In the genomic region with DNA sequence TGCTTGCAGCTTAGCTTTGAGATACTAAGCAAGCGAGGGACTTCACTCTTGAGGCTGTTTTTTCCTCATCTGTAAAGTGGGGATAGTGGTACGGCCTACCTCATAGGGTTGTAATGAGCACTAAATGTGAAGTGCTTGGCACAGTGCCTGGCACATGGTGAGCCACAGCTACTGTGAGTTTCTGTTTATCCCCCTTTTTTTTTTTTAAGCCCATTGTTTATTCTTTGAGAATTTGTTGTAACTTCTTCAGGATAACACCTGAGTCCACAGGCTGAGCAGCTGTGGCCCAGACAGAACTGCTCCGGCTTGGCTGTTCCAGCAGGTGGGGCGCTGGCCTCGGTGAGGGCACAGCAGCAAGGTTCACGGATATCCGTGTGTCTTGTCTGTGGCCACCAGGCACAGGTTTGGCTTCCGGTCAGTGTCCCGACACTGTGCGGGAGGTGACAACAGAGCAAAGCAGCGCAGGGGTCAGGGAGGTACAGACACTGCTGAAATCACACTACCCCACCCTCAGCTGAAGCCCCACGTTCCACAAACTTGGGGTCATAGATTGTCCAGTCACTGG, we compare ENCODE assay signal across 16 cellular contexts. TPM values are rescaled to one million over a fixed set of nuclear protein-coding genes. Genes with fewer than 3 reads are reported as not detected.
DNase-seq lines count a peak whose midpoint lies in the region; ATAC-seq and TF ChIP-seq lines count a peak whose summit lies in the region.
"Had no signal": no experiment of that assay in that cellular context is flagged by ENCODE, and none has a peak within 500 bp of the region (broad histone marks: within the 10 kb centered on the region; RNA-seq: fewer than 3 reads in every experiment).

No MANE protein-coding gene starts in this region.

- WGBS in esophagus squamous epithelium, 2 donors = 80 to 95% methylated on average over 2 to 12 of the region's 12 CpGs
- WGBS in thyroid gland, 2 donors = 91% methylated on average over 11 to 12 of the region's 12 CpGs

- H3K9me3 ChIP-seq in esophagus squamous epithelium (no peaks in the 10 kb centered on the region), thyroid gland (no peaks in the 10 kb centered on the region), SJCRH30 (replicated peaks) (no peaks in the 10 kb centered on the region)

- peaks cover 74% of the 10 kb centered on the region for H3K36me3 Mint-ChIP-seq in activated CD4-positive, alpha-beta T cell treated with anti-CD3 and anti-CD28 coated beads for 36 hours (ENCODE audit: low read depth)
- peaks cover 66% of the 10 kb centered on the region for H3K36me3 Mint-ChIP-seq in WTC11

- no peak for ATAC-seq in activated CD4-positive, alpha-beta T cell treated with anti-CD3 and anti-CD28 coated beads for 36 hours
- no peak for ATAC-seq in WTC11
- ATAC-seq in HG03460 (IDR thresholded peaks at IDR 0.05; ENCODE audit: unreplicated experiment) = no peak
- ATAC-seq: activated T-cell treated with anti-CD3 and anti-CD28 coated beads, Interleukin-2, amount 50 U/mL, for 4 hours; left ventricle myocardium superior had no signal

- H3K4me3 ChIP-seq in esophagus squamous epithelium (no peak overlapping the region), thyroid gland (replicated peaks in 1 of 3) (no peak overlapping the region), SJCRH30 (no peak overlapping the region)
- H3K4me3 ChIP-seq: GM23248, skin epidermis had no signal

- no peaks in the 10 kb centered on the region for H3K9me3 Mint-ChIP-seq in activated CD4-positive, alpha-beta T cell treated with anti-CD3 and anti-CD28 coated beads for 36 hours (ENCODE audit: low read depth)
- no peaks in the 10 kb centered on the region for H3K9me3 Mint-ChIP-seq in WTC11
- H3K9me3 Mint-ChIP-seq: activated T-cell treated with anti-CD3 and anti-CD28 coated beads, Interleukin-2, amount 50 U/mL, for 4 hours; type B pancreatic cell had no signal

- H3K36me3 ChIP-seq in esophagus squamous epithelium (peaks cover 9 to 66% (median 15%) of the 10 kb centered on the region in 3 donors), thyroid gland (peaks cover 16 to 23% of the 10 kb centered on the region in 2 donors), SJCRH30 (peaks cover 67% of the 10 kb centered on the region)

- H3K27ac Mint-ChIP-seq in activated CD4-positive, alpha-beta T cell treated with anti-CD3 and anti-CD28 coated beads for 36 hours = peak overlapping the region; percentile 76
- H3K27ac Mint-ChIP-seq in WTC11 = peak overlapping the region; percentile 9; the same call in 1 of the 2 replicates

- peak; percentile 6 for DNase-seq in activated CD4-positive, alpha-beta T cell treated with anti-CD3 and anti-CD28 coated beads for 36 hours
- no peak for DNase-seq in activated CD4-positive, alpha-beta T cell treated with anti-CD3 and anti-CD28 coated beads, Interleukin-2, amount 50 U/mL, for 4 hours
- DNase-seq in WTC11 (ENCODE audit: low spot score) (no peak), esophagus squamous epithelium (lab: John Stamatoyannopoulos, UW) (no peak), thyroid gland (peak in 1 of 2 donors; percentile 54), COLO668 (lab: John Stamatoyannopoulos, UW; ENCODE audit: unreplicated experiment) (no peak), SJCRH30 (no peak)
- DNase-seq: ACHN; activated T-cell treated with anti-CD3 and anti-CD28 coated beads, Interleukin-2, amount 50 U/mL, for 4 hours; GM23248; left ventricle myocardium superior; NCI-H1092 treated with DMSO at 0.1 percent for 48 hours; NCI-H510A had no signal

- TF ChIP-seq CTCF in WTC11 (IDR thresholded peaks at IDR 0.05) = no peak
- TF ChIP-seq CTCF in esophagus squamous epithelium (IDR thresholded peaks at IDR 0.05) = no peak
- TF ChIP-seq CTCF in thyroid gland (IDR thresholded peaks at IDR 0.05) = no peak

- no peak overlapping the region for H3K4me3 Mint-ChIP-seq in activated CD4-positive, alpha-beta T cell treated with anti-CD3 and anti-CD28 coated beads for 36 hours
- H3K4me3 Mint-ChIP-seq in WTC11 = no peak overlapping the region
- H3K4me3 Mint-ChIP-seq: activated T-cell treated with anti-CD3 and anti-CD28 coated beads, Interleukin-2, amount 50 U/mL, for 4 hours; type B pancreatic cell had no signal

- H3K4me1 ChIP-seq in esophagus squamous epithelium = peaks cover 9 to 52% (median 15%) of the 10 kb centered on the region in 3 donors
- H3K4me1 ChIP-seq in thyroid gland = peaks cover 23 to 24% of the 10 kb centered on the region in 2 donors
- no peaks in the 10 kb centered on the region for H3K4me1 ChIP-seq in SJCRH30

- no peak for TF ChIP-seq POLR2A in esophagus squamous epithelium (IDR thresholded peaks at IDR 0.05)
- no peak for TF ChIP-seq POLR2A in thyroid gland (IDR thresholded peaks at IDR 0.05)

- H3K27me3 ChIP-seq in esophagus squamous epithelium (no peaks in the 10 kb centered on the region), thyroid gland (no peaks in the 10 kb centered on the region), SJCRH30 (no peaks in the 10 kb centered on the region)

- CTCF ChIA-PET in activated CD4-positive, alpha-beta T cell treated with anti-CD3 and anti-CD28 coated beads for 36 hours (lab: Charles Lee) = interaction anchor here (0.7 to 1.3 kb wide), 3 partner anchors 27 to 546 kb away, joined by 3 to 4 read pairs (median 3); no protein-coding TSS in a partner anchor
- CTCF ChIA-PET in WTC11 (lab: Charles Lee) = interaction anchor here (1.1 kb wide), 1 partner anchor 10 kb away, joined by 3 read pairs; the partner anchor contains the start of gene AEN

- intact Hi-C loops in activated CD4-positive, alpha-beta T cell treated with anti-CD3 and anti-CD28 coated beads for 36 hours (cut with DNase I, micrococcal nuclease) = no loop called here
- intact Hi-C loops in esophagus squamous epithelium (cut with DNase I) = no loop called here
- intact Hi-C loops in thyroid gland (cut with DNase I) = no loop called here

- POLR2A ChIA-PET in activated CD4-positive, alpha-beta T cell treated with anti-CD3 and anti-CD28 coated beads for 36 hours (lab: Charles Lee) = interaction anchor here (0.7 kb wide), 1 partner anchor 10 kb away, joined by 3 read pairs; no protein-coding TSS in a partner anchor
- POLR2A ChIA-PET in WTC11 (lab: Charles Lee) = interaction anchor here (0.6 kb wide), 2 partner anchors 21 to 1520 kb away, joined by 3 to 4 read pairs; no protein-coding TSS in a partner anchor

- peaks cover 92% of the 10 kb centered on the region for H3K4me1 Mint-ChIP-seq in activated CD4-positive, alpha-beta T cell treated with anti-CD3 and anti-CD28 coated beads for 36 hours
- peaks cover 33% of the 10 kb centered on the region for H3K4me1 Mint-ChIP-seq in WTC11

- no peaks in the 10 kb centered on the region for H3K27me3 Mint-ChIP-seq in activated CD4-positive, alpha-beta T cell treated with anti-CD3 and anti-CD28 coated beads for 36 hours
- no peaks in the 10 kb centered on the region for H3K27me3 Mint-ChIP-seq in WTC11 (ENCODE audit: low read depth)
- H3K27me3 Mint-ChIP-seq: type B pancreatic cell had no signal

- H3K27ac ChIP-seq in esophagus squamous epithelium (peak overlapping the region in 3 of 4 donors; percentile 57 to 72 (median 65)), thyroid gland (peak overlapping the region; percentile 8 to 79 (median 73)), SJCRH30 (no peak overlapping the region)

TF ChIP-seq in WTC11, 78 proteins besides CTCF, POLR2A, EP300 and RAD21 (continues in another document):
- TF ChIP-seq TP53 (CRISPR knock-in tag; IDR thresholded peaks at IDR 0.05) (no peak), SMAD4 (CRISPR knock-in tag; IDR thresholded peaks at IDR 0.05) (no peak), FOXP1 (CRISPR knock-in tag; IDR thresholded peaks at IDR 0.05; ENCODE audit: borderline replicate concordance) (no peak), ZBTB21 (CRISPR knock-in tag; IDR thresholded peaks at IDR 0.05; ENCODE audit: borderline replicate concordance) (no peak), USF1 (CRISPR knock-in tag; IDR thresholded peaks at IDR 0.05) (no peak), GABPB1 (CRISPR knock-in tag; IDR thresholded peaks at IDR 0.05) (no peak), ATF3 (CRISPR knock-in tag; conservative IDR thresholded peaks at IDR 0.05) (no peak)
- TF ChIP-seq, protein P1, sequence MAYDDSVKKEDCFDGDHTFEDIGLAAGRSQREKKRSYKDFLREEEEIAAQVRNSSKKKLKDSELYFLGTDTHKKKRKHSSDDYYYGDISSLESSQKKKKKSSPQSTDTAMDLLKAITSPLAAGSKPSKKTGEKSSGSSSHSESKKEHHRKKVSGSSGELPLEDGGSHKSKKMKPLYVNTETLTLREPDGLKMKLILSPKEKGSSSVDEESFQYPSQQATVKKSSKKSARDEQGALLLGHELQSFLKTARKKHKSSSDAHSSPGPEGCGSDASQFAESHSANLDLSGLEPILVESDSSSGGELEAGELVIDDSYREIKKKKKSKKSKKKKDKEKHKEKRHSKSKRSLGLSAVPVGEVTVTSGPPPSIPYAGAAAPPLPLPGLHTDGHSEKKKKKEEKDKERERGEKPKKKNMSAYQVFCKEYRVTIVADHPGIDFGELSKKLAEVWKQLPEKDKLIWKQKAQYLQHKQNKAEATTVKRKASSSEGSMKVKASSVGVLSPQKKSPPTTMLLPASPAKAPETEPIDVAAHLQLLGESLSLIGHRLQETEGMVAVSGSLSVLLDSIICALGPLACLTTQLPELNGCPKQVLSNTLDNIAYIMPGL (CRISPR knock-in tag; IDR thresholded peaks at IDR 0.05) = no peak

RNA-seq across cellular contexts. Expression of gene ISG20, which starts 7.3 kb away (rescaled TPM):
- total RNA-seq in activated CD4-positive, alpha-beta T cell treated with anti-CD3 and anti-CD28 coated beads for 36 hours = 100 to 1,000 TPM; 107 to 120 TPM
- total RNA-seq in WTC11 (2021) (3.8 to 5.6 TPM (median 4.5 TPM) in 3 replicates), esophagus squamous epithelium (10 to 100 TPM; 14.0 to 24.1 (median 19.7) TPM), thyroid gland (10 to 100 TPM; 14.3 to 47.8 (median 35.1) TPM)
- 0.97 and 1.0 TPM in 2 replicates for total RNA-seq in SJCRH30 (2014; rRNA removed; shearing (Covaris generic))
- total RNA-seq: GM23248 had no signal

RNA-seq across cellular contexts. Expression of gene AEN, which starts 10.4 kb away (rescaled TPM):
- 10 to 100 TPM; 42.8 to 52.9 TPM for total RNA-seq in activated CD4-positive, alpha-beta T cell treated with anti-CD3 and anti-CD28 coated beads for 36 hours
- total RNA-seq in WTC11 (2021) (118 to 183 TPM (median 125 TPM) in 3 replicates), esophagus squamous epithelium (10 to 100 TPM; 13.4 to 31.4 (median 18.1) TPM), thyroid gland (10 to 100 TPM; 21.6 to 32.8 (median 27.3) TPM)
- total RNA-seq in SJCRH30 (2014; rRNA removed; shearing (Covaris generic)) = 71.1 and 76.5 TPM in 2 replicates
